Comparison of ENCODE assay signal across 14 cellular contexts in the genomic region with DNA sequence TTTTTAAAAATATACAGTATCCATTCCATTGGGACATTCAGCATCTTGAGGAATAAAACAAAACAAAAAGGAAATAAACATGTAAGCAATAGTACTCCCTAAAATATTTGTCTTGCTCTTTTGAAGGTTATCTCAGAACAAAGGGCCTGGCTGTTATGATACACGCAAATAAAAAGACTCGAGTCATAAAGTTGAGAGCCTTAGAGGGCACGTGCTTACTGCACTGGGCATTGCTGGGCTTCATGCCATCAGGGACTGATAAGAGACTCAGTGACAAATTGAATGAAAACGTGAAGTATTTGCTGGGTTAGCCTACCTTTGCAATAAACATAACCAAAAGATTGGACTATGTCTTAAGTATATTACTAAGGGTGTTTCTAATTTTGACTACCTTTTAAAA.
DNase-seq lines count a peak whose midpoint lies in the region; ATAC-seq and TF ChIP-seq lines count a peak whose summit lies in the region.
"Had no signal": no experiment of that assay in that cellular context is flagged by ENCODE, and none has a peak within 500 bp of the region (broad histone marks: within the 10 kb centered on the region; RNA-seq: fewer than 3 reads in every experiment).

No MANE protein-coding gene starts in this region.

- no peak overlapping the region for H3K9ac ChIP-seq in mammary epithelial cell (ENCODE audit: insufficient read depth, low read length)

- H3K4me3 ChIP-seq in LNCaP clone FGC (ENCODE audit: low read depth, low read length) (no peak overlapping the region), mammary epithelial cell (replicated peaks in 1 of 3; ENCODE audit: insufficient read depth in 1 of 3, low read depth in 2 of 3, low read length in 3 of 3) (no peak overlapping the region), mucosa of descending colon (no peak overlapping the region)

- dilution Hi-C loops in mammary epithelial cell (cut with HindIII; ENCODE audit: low sequenced_read_pairs), result no loop called here

- H3K4me1 ChIP-seq in mammary epithelial cell (ENCODE audit: insufficient read depth, low read length), result peaks cover 18% of the 10 kb centered on the region
- no peaks in the 10 kb centered on the region for H3K4me1 ChIP-seq in mucosa of descending colon (ENCODE audit: low read depth)

- H3K9me3 ChIP-seq in mammary epithelial cell (replicated peaks; ENCODE audit: insufficient read depth, low read length) (no peaks in the 10 kb centered on the region), mucosa of descending colon (no peaks in the 10 kb centered on the region)

- DNase-seq in COLO829 (ENCODE audit: low spot score) (peak; percentile 8), LNCaP clone FGC (ENCODE audit: low read depth) (peak; percentile 13), mammary epithelial cell (peak; percentile 22), mucosa of descending colon (peak in 2 of 3 donors; percentile 27 to 72), osteocyte (ENCODE audit: extremely low spot score, unreplicated experiment) (no peak)
- DNase-seq: activated CD8-positive, alpha-beta T cell treated with anti-CD3 and anti-CD28 coated beads for 36 hours; KBM-7; NCI-H1417 treated with DMSO at 0.1 percent for 48 hours had no signal

- no peaks in the 10 kb centered on the region for H3K36me3 ChIP-seq in mammary epithelial cell (ENCODE audit: insufficient read depth, low read length)
- no peaks in the 10 kb centered on the region for H3K36me3 ChIP-seq in mucosa of descending colon (ENCODE audit: low read depth)

- no peaks in the 10 kb centered on the region for H4K20me1 ChIP-seq in mammary epithelial cell (ENCODE audit: insufficient read depth, low read length)

- H3K4me1 Mint-ChIP-seq in osteocyte (ENCODE audit: unreplicated experiment), result no peaks in the 10 kb centered on the region

- in situ Hi-C loops in mammary epithelial cell (cut with MboI; ENCODE audit: low sequenced_read_pairs in 2 of 2), result loop anchor here in 1 of 2 donors (10.0 kb wide), 1 partner anchor 78 kb away; no protein-coding TSS in a partner anchor

- no peak overlapping the region for H3K4me2 ChIP-seq in mammary epithelial cell (ENCODE audit: insufficient read depth, low read depth, low read length)

- BruUV-seq in mammary epithelial cell (replicated peaks; lab: Mats Ljungman, UMichigan), result no TSS peak

- no peak overlapping the region for H3K4me3 Mint-ChIP-seq in osteocyte (ENCODE audit: unreplicated experiment)
- H3K4me3 Mint-ChIP-seq: activated CD8-positive, alpha-beta T cell treated with anti-CD3 and anti-CD28 coated beads for 36 hours; dendritic cell treated with granulocyte-macrophage colony-stimulating factor and Interleukin-4, amounts not matched to agents 40 ng/mL and 50 ng/mL, for 4 days had no signal

- no peaks in the 10 kb centered on the region for H3K27me3 ChIP-seq in mammary epithelial cell (ENCODE audit: insufficient read depth, low read length)

- intact Hi-C loops in mammary epithelial cell (cut with micrococcal nuclease) (loop anchor here (5.0 kb wide), 1 partner anchor 85 kb away; no protein-coding TSS in a partner anchor), mucosa of descending colon (cut with DNase I, micrococcal nuclease) (no loop called here)

- no peaks in the 10 kb centered on the region for H3K36me3 Mint-ChIP-seq in osteocyte (ENCODE audit: unreplicated experiment)

- H3K79me2 ChIP-seq in mammary epithelial cell (ENCODE audit: insufficient read depth, low read length), result no peaks in the 10 kb centered on the region

- peak; percentile 82 for ATAC-seq in mucosa of descending colon
- ATAC-seq in GM21717 (IDR thresholded peaks at IDR 0.05; ENCODE audit: unreplicated experiment), result no peak
- no peak for ATAC-seq in HG02970 (IDR thresholded peaks at IDR 0.05; ENCODE audit: low FRiP score, unreplicated experiment)
- ATAC-seq in GM18498 (IDR thresholded peaks at IDR 0.05; ENCODE audit: unreplicated experiment), result no peak
- ATAC-seq: activated CD8-positive, alpha-beta T cell treated with anti-CD3 and anti-CD28 coated beads for 36 hours; esophagus mucosa had no signal

- TF ChIP-seq CTCF in LNCaP clone FGC (IDR thresholded peaks at IDR 0.05; ENCODE audit: control insufficient read depth, extremely low read depth, insufficient read depth) (no peak), mammary epithelial cell (conservative IDR thresholded peaks at IDR 0.05 in 1 of 2, IDR thresholded peaks at IDR 0.05 in 1 of 2; ENCODE audit: extremely low read depth in 1 of 2, insufficient read depth in 1 of 2, low read depth in 1 of 2, low read length in 2 of 2) (no peak), mucosa of descending colon (IDR thresholded peaks at IDR 0.05) (no peak), osteocyte (IDR thresholded peaks at IDR 0.05) (no peak)

- no peaks in the 10 kb centered on the region for H3K27me3 Mint-ChIP-seq in osteocyte (ENCODE audit: unreplicated experiment)
- H3K27me3 Mint-ChIP-seq: activated CD8-positive, alpha-beta T cell treated with anti-CD3 and anti-CD28 coated beads for 36 hours; dendritic cell treated with granulocyte-macrophage colony-stimulating factor and Interleukin-4, amounts not matched to agents 40 ng/mL and 50 ng/mL, for 4 days had no signal

- no peak overlapping the region for H2AFZ ChIP-seq in mammary epithelial cell (ENCODE audit: low read depth, low read length)

- H3K9me3 Mint-ChIP-seq in osteocyte (ENCODE audit: unreplicated experiment), result no peaks in the 10 kb centered on the region
- H3K9me3 Mint-ChIP-seq: activated CD8-positive, alpha-beta T cell treated with anti-CD3 and anti-CD28 coated beads for 36 hours had no signal

- no peak overlapping the region for H3K27ac ChIP-seq in mammary epithelial cell (ENCODE audit: insufficient read depth, low read depth, low read length)

- H3K27ac Mint-ChIP-seq in osteocyte (ENCODE audit: unreplicated experiment), result no peak overlapping the region
- H3K27ac Mint-ChIP-seq: activated CD8-positive, alpha-beta T cell treated with anti-CD3 and anti-CD28 coated beads for 36 hours; activated T-helper 2 cell treated with anti-CD3 and anti-CD28 coated beads, Interferon-gamma antibody, Interleukin-2, Interleukin-4, amounts not matched to agents 10 μg/mL and 5 μg/mL and 100 μg/mL, durations not matched to agents 14 hours and 24 hours and 36 hours; dendritic cell treated with granulocyte-macrophage colony-stimulating factor and Interleukin-4, amounts not matched to agents 40 ng/mL and 50 ng/mL, for 4 days had no signal

- CTCF ChIA-PET in mammary epithelial cell (lab: Charles Lee; ENCODE audit: low non-redundant PET), result no interaction called here

- WGBS in mammary epithelial cell (ENCODE audit: low coverage, missing lambda C conversion rate), result 48% methylated on average over 4 of the region's 4 CpGs
